In the genomic region with DNA sequence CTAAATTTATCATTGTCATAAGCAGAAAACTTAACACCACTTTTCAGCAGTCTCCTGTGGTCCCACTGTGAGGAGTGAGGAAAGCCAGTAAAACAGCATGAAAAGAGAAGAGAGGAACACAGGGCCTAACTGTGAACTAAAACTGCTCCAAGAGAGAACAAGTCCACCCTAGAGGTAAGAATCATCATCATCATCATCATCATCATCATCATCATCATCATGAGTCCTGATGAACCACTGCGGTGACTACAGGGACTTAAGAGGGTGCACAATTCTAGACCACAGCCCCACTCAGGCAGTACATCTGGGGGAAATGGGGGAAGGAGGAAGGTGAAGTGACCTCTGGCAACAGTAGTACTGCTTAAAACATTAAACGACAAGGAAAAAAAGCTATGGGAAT, we compare ENCODE assay signal across 34 cellular contexts.
"Had no signal": no experiment of that assay in that cellular context is flagged by ENCODE, and none has a peak within 500 bp of the region (broad histone marks: within the 10 kb centered on the region; RNA-seq: fewer than 3 reads in every experiment).

No MANE protein-coding gene starts in this region.

- H3K27me3 ChIP-seq: ascending aorta, cardiac muscle cell, dorsolateral prefrontal cortex, pancreas, right atrium auricular region, spleen, testis, transverse colon had no signal

- H3K4me3 ChIP-seq: ascending aorta, cardiac muscle cell, coronary artery, dorsolateral prefrontal cortex, pancreas, right atrium auricular region, spleen, testis, transverse colon had no signal

- H3K27ac Mint-ChIP-seq: activated CD4-positive, alpha-beta T cell treated with anti-CD3 and anti-CD28 coated beads, Interleukin-2, amount 10 ng/mL, durations not matched to agents 7 days and 5 days; activated CD8-positive, alpha-beta T cell treated with anti-CD3 and anti-CD28 coated beads for 36 hours; activated naive CD8-positive, alpha-beta T cell; activated T-cell treated with anti-CD3 and anti-CD28 coated beads, Interleukin-2, amount 50 U/mL, for 72 hours; brain; mesothelial cell of epicardium; T-helper 17 cell had no signal

- H3K4me1 ChIP-seq: ascending aorta, pancreas, right atrium auricular region, spleen, testis, transverse colon had no signal

- H3K27ac ChIP-seq: ascending aorta, cardiac muscle cell, coronary artery, dorsolateral prefrontal cortex, pancreas, right atrium auricular region, spleen, testis, transverse colon had no signal

- ATAC-seq: activated CD8-positive, alpha-beta T cell treated with anti-CD3 and anti-CD28 coated beads for 36 hours; activated T-cell treated with anti-CD3 and anti-CD28 coated beads, Interleukin-2, amount 50 U/mL, for 72 hours; left colon; naive thymus-derived CD8-positive, alpha-beta T cell; pancreas; T-helper 17 cell had no signal

- H3K4me1 Mint-ChIP-seq: mesothelial cell of epicardium had no signal

- FAIRE-seq: endothelial cell of umbilical vein, kidney, pancreas, urothelium cell line had no signal

- H3K4me3 Mint-ChIP-seq: activated CD4-positive, alpha-beta T cell treated with anti-CD3 and anti-CD28 coated beads, Interleukin-2, amount 10 ng/mL, durations not matched to agents 7 days and 5 days; activated CD8-positive, alpha-beta T cell treated with anti-CD3 and anti-CD28 coated beads for 36 hours; activated naive CD8-positive, alpha-beta T cell; activated T-cell treated with anti-CD3 and anti-CD28 coated beads, Interleukin-2, amount 50 U/mL, for 72 hours; brain; immature natural killer cell; mesothelial cell of epicardium; naive thymus-derived CD8-positive, alpha-beta T cell; neural crest cell; T-helper 17 cell had no signal

- DNase-seq: activated CD4-positive, alpha-beta T cell treated with anti-CD3 and anti-CD28 coated beads, Interleukin-2, amount 10 ng/mL, durations not matched to agents 7 days and 5 days; activated CD4-positive, CD25-positive, alpha-beta regulatory T cell treated with anti-CD3 and anti-CD28 coated beads, Interleukin-2, amount 50 U/mL, for 72 hours; activated CD8-positive, alpha-beta T cell treated with anti-CD3 and anti-CD28 coated beads for 36 hours; activated effector memory CD4-positive, alpha-beta T cell treated with Interleukin-2 at 50 U/mL for 16 hours; activated naive CD4-positive, alpha-beta T cell treated with Interleukin-2 at 50 U/mL for 16 hours; activated T-cell treated with anti-CD3 and anti-CD28 coated beads, Interleukin-2, amount 50 U/mL, for 72 hours; dorsolateral prefrontal cortex; effector memory CD4-positive, alpha-beta T cell; foreskin fibroblast; head of caudate nucleus; hypothalamus; immature natural killer cell; kidney; left colon; mammary epithelial cell; naive thymus-derived CD8-positive, alpha-beta T cell; nucleus accumbens; pancreas; spleen; stimulated activated naive CD4-positive, alpha-beta T cell; T-helper 17 cell; T1000; testis; transverse colon had no signal

- H3K27me3 Mint-ChIP-seq: activated CD4-positive, alpha-beta T cell treated with anti-CD3 and anti-CD28 coated beads, Interleukin-2, amount 10 ng/mL, durations not matched to agents 7 days and 5 days; activated CD8-positive, alpha-beta T cell treated with anti-CD3 and anti-CD28 coated beads for 36 hours; activated naive CD8-positive, alpha-beta T cell; brain; naive thymus-derived CD8-positive, alpha-beta T cell; T-helper 17 cell had no signal

- H3K9me3 ChIP-seq: ascending aorta, pancreas, right atrium auricular region, spleen, testis, transverse colon had no signal
